In the genomic region with DNA sequence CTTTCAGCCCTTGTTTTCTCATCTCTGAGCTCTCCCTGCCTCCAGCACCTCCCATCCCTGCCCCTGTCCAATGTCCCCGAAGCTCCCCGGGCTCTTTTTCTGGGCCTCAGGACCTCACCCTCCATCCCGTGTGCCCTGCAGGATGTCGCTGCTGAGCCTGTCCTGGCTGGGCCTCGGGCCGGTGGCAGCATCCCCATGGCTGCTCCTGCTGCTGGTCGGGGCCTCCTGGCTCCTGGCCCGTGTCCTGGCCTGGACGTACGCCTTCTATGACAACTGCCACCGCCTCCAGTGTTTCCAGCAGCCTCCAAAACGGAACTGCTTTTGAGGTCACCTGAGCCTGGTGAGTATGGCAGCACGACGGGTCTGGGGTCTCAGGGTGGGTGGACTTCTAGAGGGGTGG, we compare ENCODE assay signal across 17 cellular contexts. TPM values are rescaled to one million over a fixed set of nuclear protein-coding genes. Genes with fewer than 3 reads are reported as not detected.
A peak's percentile ranks its signal among the peaks of the same experiment; 100 is the strongest.
DNase-seq lines count a peak whose midpoint lies in the region; ATAC-seq and TF ChIP-seq lines count a peak whose summit lies in the region.
"Had no signal": no experiment of that assay in that cellular context is flagged by ENCODE, and none has a peak within 500 bp of the region (broad histone marks: within the 10 kb centered on the region; RNA-seq: fewer than 3 reads in every experiment).

No MANE protein-coding gene starts in this region.

- DNase-seq in breast epithelium (ENCODE audit: low spot score in 2 of 2) (peak in 1 of 2 donors; percentile 63), mammary epithelial cell (no peak), Panc1 (ENCODE audit: low read depth, low spot score) (no peak), progenitor cell of endocrine pancreas (ENCODE audit: low spot score, unreplicated experiment) (no peak), middle frontal gyrus (ENCODE audit: extremely low spot score, low spot score) (no peak)
- no peak for DNase-seq in activated CD4-positive, alpha-beta T cell treated with anti-CD3 and anti-CD28 coated beads, Interleukin-2, amount 10 ng/mL, durations not matched to agents 7 days and 5 days
- DNase-seq: DND-41, NCI-H526 treated with DMSO at 0.1 percent for 48 hours, SIG-M5 had no signal

- peaks cover 36% of the 10 kb centered on the region for H3K9me3 Mint-ChIP-seq in progenitor cell of endocrine pancreas (ENCODE audit: low read depth)
- no peaks in the 10 kb centered on the region for H3K9me3 Mint-ChIP-seq in activated CD4-positive, alpha-beta T cell treated with anti-CD3 and anti-CD28 coated beads, Interleukin-2, amount 10 ng/mL, durations not matched to agents 7 days and 5 days

- H3K4me1 Mint-ChIP-seq in progenitor cell of endocrine pancreas (ENCODE audit: low read depth), result no peaks in the 10 kb centered on the region
- H3K4me1 Mint-ChIP-seq in activated CD4-positive, alpha-beta T cell treated with anti-CD3 and anti-CD28 coated beads, Interleukin-2, amount 10 ng/mL, durations not matched to agents 7 days and 5 days, result no peaks in the 10 kb centered on the region

- H3K9ac ChIP-seq in mammary epithelial cell (ENCODE audit: insufficient read depth, low read length), result no peak overlapping the region

- in situ Hi-C loops in mammary epithelial cell (cut with MboI; ENCODE audit: low sequenced_read_pairs in 2 of 2) (loop anchor here in 1 of 2 donors (25.0 kb wide), 1 partner anchor 702 kb away; no protein-coding TSS in a partner anchor), Panc1 (cut with HindIII; ENCODE audit: low pct_unique_long_range_greater_than_20kb, low sequenced_read_pairs) (no loop called here)

- peak overlapping the region; percentile 32 to 55 for H3K27ac ChIP-seq in breast epithelium
- H3K27ac ChIP-seq in mammary epithelial cell (ENCODE audit: insufficient read depth, low read depth, low read length), result no peak overlapping the region
- no peak overlapping the region for H3K27ac ChIP-seq in Panc1 (ENCODE audit: low read length)
- H3K27ac ChIP-seq: Peyer's patch, SK-N-MC had no signal

- no peak for TF ChIP-seq POLR2A in breast epithelium (IDR thresholded peaks at IDR 0.05)

- no peaks in the 10 kb centered on the region for H3K79me2 ChIP-seq in mammary epithelial cell (ENCODE audit: insufficient read depth, low read length)

- H3K4me2 ChIP-seq in mammary epithelial cell (ENCODE audit: insufficient read depth, low read depth, low read length), result no peak overlapping the region

- H3K27me3 ChIP-seq in breast epithelium (no peaks in the 10 kb centered on the region), mammary epithelial cell (ENCODE audit: insufficient read depth, low read length) (peaks cover 2% of the 10 kb centered on the region), Panc1 (ENCODE audit: control insufficient read depth, insufficient read depth, low read length) (no peaks in the 10 kb centered on the region; the same call in 1 of the 2 replicates)
- H3K27me3 ChIP-seq: Peyer's patch had no signal

- no peaks in the 10 kb centered on the region for H3K36me3 ChIP-seq in breast epithelium
- H3K36me3 ChIP-seq in mammary epithelial cell (ENCODE audit: insufficient read depth, low read length), result no peaks in the 10 kb centered on the region
- no peaks in the 10 kb centered on the region for H3K36me3 ChIP-seq in Panc1 (ENCODE audit: control insufficient read depth, insufficient read depth, low read length)
- H3K36me3 ChIP-seq: Peyer's patch had no signal

- peaks cover 2% of the 10 kb centered on the region for H3K36me3 Mint-ChIP-seq in progenitor cell of endocrine pancreas (ENCODE audit: insufficient read depth)
- no peaks in the 10 kb centered on the region for H3K36me3 Mint-ChIP-seq in activated CD4-positive, alpha-beta T cell treated with anti-CD3 and anti-CD28 coated beads, Interleukin-2, amount 10 ng/mL, durations not matched to agents 7 days and 5 days (ENCODE audit: low read depth)
- H3K36me3 Mint-ChIP-seq: CD14-positive monocyte had no signal

- H3K9me3 ChIP-seq in breast epithelium (no peaks in the 10 kb centered on the region), mammary epithelial cell (replicated peaks; ENCODE audit: insufficient read depth, low read length) (no peaks in the 10 kb centered on the region), Panc1 (ENCODE audit: control insufficient read depth, insufficient read depth, low read depth, low read length) (no peaks in the 10 kb centered on the region)
- H3K9me3 ChIP-seq: Peyer's patch had no signal

- no peak overlapping the region for H2AFZ ChIP-seq in mammary epithelial cell (ENCODE audit: low read depth, low read length)

- WGBS in mammary epithelial cell (ENCODE audit: low coverage, missing lambda C conversion rate), result 10% methylated on average over 9 of the region's 14 CpGs

- intact Hi-C loops in breast epithelium (cut with DNase I; ENCODE audit: low total_unique reads), result no loop called here
- intact Hi-C loops in mammary epithelial cell (cut with micrococcal nuclease), result no loop called here
- intact Hi-C loops in Panc1 (cut with micrococcal nuclease; ENCODE audit: unreplicated experiment), result no loop called here

- no TSS peak for BruUV-seq in mammary epithelial cell (replicated peaks; lab: Mats Ljungman, UMichigan)
- no TSS peak for BruUV-seq in Panc1 (replicated peaks; lab: Mats Ljungman, UMichigan)

- ATAC-seq in Panc1, result peak; percentile 42; the same call in 1 of the 2 replicates
- no peak for ATAC-seq in GM18861 (IDR thresholded peaks at IDR 0.05; ENCODE audit: unreplicated experiment)

- POLR2A ChIA-PET in Panc1 (lab: Charles Lee), result interaction anchor here (0.5 kb wide), 1 partner anchor 9 kb away, joined by 6 read pairs; no protein-coding TSS in a partner anchor
- POLR2A ChIA-PET in activated CD4-positive, alpha-beta T cell treated with anti-CD3 and anti-CD28 coated beads, Interleukin-2, amount 10 ng/mL, durations not matched to agents 7 days and 5 days (lab: Charles Lee), result no interaction called here

- H3K4me3 Mint-ChIP-seq in progenitor cell of endocrine pancreas (ENCODE audit: low read depth), result no peak overlapping the region
- H3K4me3 Mint-ChIP-seq in activated CD4-positive, alpha-beta T cell treated with anti-CD3 and anti-CD28 coated beads, Interleukin-2, amount 10 ng/mL, durations not matched to agents 7 days and 5 days, result no peak overlapping the region
- H3K4me3 Mint-ChIP-seq: CD14-positive monocyte had no signal

- no peaks in the 10 kb centered on the region for H3K27me3 Mint-ChIP-seq in progenitor cell of endocrine pancreas
- H3K27me3 Mint-ChIP-seq in activated CD4-positive, alpha-beta T cell treated with anti-CD3 and anti-CD28 coated beads, Interleukin-2, amount 10 ng/mL, durations not matched to agents 7 days and 5 days, result peaks cover 8% of the 10 kb centered on the region

- CTCF ChIA-PET in mammary epithelial cell (lab: Charles Lee; ENCODE audit: low non-redundant PET), result no interaction called here
- CTCF ChIA-PET in Panc1 (lab: Charles Lee), result interaction anchor here (0.5 kb wide), 1 partner anchor 251 kb away, joined by 5 read pairs; no protein-coding TSS in a partner anchor
- CTCF ChIA-PET in activated CD4-positive, alpha-beta T cell treated with anti-CD3 and anti-CD28 coated beads, Interleukin-2, amount 10 ng/mL, durations not matched to agents 7 days and 5 days (lab: Charles Lee), result interaction anchor here (0.6 kb wide), 2 partner anchors 197 to 617 kb away, joined by 4 to 5 read pairs; no protein-coding TSS in a partner anchor

- H3K4me1 ChIP-seq in breast epithelium, result no peaks in the 10 kb centered on the region
- H3K4me1 ChIP-seq in mammary epithelial cell (ENCODE audit: insufficient read depth, low read length), result peaks cover 11% of the 10 kb centered on the region
- H3K4me1 ChIP-seq in Panc1 (ENCODE audit: control insufficient read depth, insufficient read depth, low read length), result no peaks in the 10 kb centered on the region

- TF ChIP-seq CTCF in breast epithelium (IDR thresholded peaks at IDR 0.05) (no peak), mammary epithelial cell (conservative IDR thresholded peaks at IDR 0.05 in 1 of 2, IDR thresholded peaks at IDR 0.05 in 1 of 2; ENCODE audit: extremely low read depth in 1 of 2, insufficient read depth in 1 of 2, low read depth in 1 of 2, low read length in 2 of 2) (no peak), Panc1 (IDR thresholded peaks at IDR 0.05) (no peak), progenitor cell of endocrine pancreas (IDR thresholded peaks at IDR 0.05; ENCODE audit: unreplicated experiment) (no peak)

- H3K27ac Mint-ChIP-seq in progenitor cell of endocrine pancreas, result peak overlapping the region; percentile 52
- no peak overlapping the region for H3K27ac Mint-ChIP-seq in activated CD4-positive, alpha-beta T cell treated with anti-CD3 and anti-CD28 coated beads, Interleukin-2, amount 10 ng/mL, durations not matched to agents 7 days and 5 days
- H3K27ac Mint-ChIP-seq: CD14-positive monocyte had no signal

- no peak overlapping the region for H3K4me3 ChIP-seq in breast epithelium
- H3K4me3 ChIP-seq in mammary epithelial cell (replicated peaks in 1 of 3; ENCODE audit: insufficient read depth in 1 of 3, low read depth in 2 of 3, low read length in 3 of 3), result no peak overlapping the region
- H3K4me3 ChIP-seq in Panc1 (ENCODE audit: low read depth in 2 of 2, low read length in 2 of 2), result no peak overlapping the region
- H3K4me3 ChIP-seq: Peyer's patch, SK-N-MC had no signal

- dilution Hi-C loops in mammary epithelial cell (cut with HindIII; ENCODE audit: low sequenced_read_pairs), result no loop called here

- H4K20me1 ChIP-seq in mammary epithelial cell (ENCODE audit: insufficient read depth, low read length), result no peaks in the 10 kb centered on the region

RNA-seq across cellular contexts. Expression of a gene that starts 51.1 kb away (rescaled TPM):
- total RNA-seq in breast epithelium (1 to 10 TPM in 2 of 3 donors, not detected in 1; 2.6 to 5.0 TPM), mammary epithelial cell (not detected), Panc1 (2021; ENCODE audit: unreplicated experiment) (not detected), progenitor cell of endocrine pancreas (not detected in 2 replicates)
- polyA plus RNA-seq in mammary epithelial cell, result not detected
- not detected for polyA minus RNA-seq in mammary epithelial cell
- not detected for polyA plus RNA-seq in Panc1 (2012; ENCODE audit: insufficient read length)
- not detected for total RNA-seq in activated CD4-positive, alpha-beta T cell treated with anti-CD3 and anti-CD28 coated beads, Interleukin-2, amount 10 ng/mL, durations not matched to agents 7 days and 5 days
- total RNA-seq: LHCN-M2, MCF 10A, NCI-H460, Peyer's patch had no signal
- polyA plus RNA-seq: AG04450, CD14-positive monocyte had no signal

RNA-seq across cellular contexts. Expression of a gene that starts 55.6 kb away (rescaled TPM):
- total RNA-seq in breast epithelium, result 10 to 100 TPM in 1 of 3 donors, 1 to 10 TPM in 2; 8.8 to 26.9 (median 9.4) TPM
- total RNA-seq in mammary epithelial cell, result not detected
- 0.05 TPM for polyA plus RNA-seq in mammary epithelial cell
- polyA minus RNA-seq in mammary epithelial cell, result not detected
- 0.21 TPM for total RNA-seq in Panc1 (2021; ENCODE audit: unreplicated experiment)
- 0.18 TPM for polyA plus RNA-seq in Panc1 (2012; ENCODE audit: insufficient read length)
- total RNA-seq in progenitor cell of endocrine pancreas, result not detected in 2 replicates
- total RNA-seq in activated CD4-positive, alpha-beta T cell treated with anti-CD3 and anti-CD28 coated beads, Interleukin-2, amount 10 ng/mL, durations not matched to agents 7 days and 5 days, result under 1 TPM; 0.67 to 0.87 TPM
- total RNA-seq: LHCN-M2, MCF 10A, NCI-H460, Peyer's patch had no signal
- polyA plus RNA-seq: AG04450 had no signal

Comparison
In these comparisons a context has a peak if more than half of its experiments do, and no peak if none do; other contexts are left out.
1. H3K27ac ChIP-seq: peak in breast epithelium (2 of 2); none in mammary epithelial cell (single experiment) and Panc1 (single experiment).